Comparison of ENCODE assay signal across 24 cellular contexts in genomic region chr20:57960803-57961575, GRCh38.
"Had no signal": no experiment of that assay in that cellular context is flagged by ENCODE, and none has a peak within 500 bp of the region (broad histone marks: within the 10 kb centered on the region; RNA-seq: fewer than 3 reads in every experiment).

No MANE protein-coding gene starts in this region.

- H3K9me3 Mint-ChIP-seq: activated B cell treated with CpG ODN at 0.5 μM for 24 hours; activated naive CD4-positive, alpha-beta T cell treated with anti-CD3 and anti-CD28 coated beads, Interleukin-2, amount 50 U/mL, for 24 hours; memory B cell; naive thymus-derived CD4-positive, alpha-beta T cell had no signal

- H3K4me1 Mint-ChIP-seq: activated B cell treated with CpG ODN at 0.5 μM for 24 hours; activated naive CD4-positive, alpha-beta T cell treated with anti-CD3 and anti-CD28 coated beads, Interleukin-2, amount 50 U/mL, for 24 hours; memory B cell; naive thymus-derived CD4-positive, alpha-beta T cell had no signal

- H3K27ac Mint-ChIP-seq: activated B cell treated with CpG ODN at 0.5 μM for 24 hours; activated CD8-positive, alpha-beta T cell treated with anti-CD3 and anti-CD28 coated beads, Interleukin-2, amount 10 ng/mL, durations not matched to agents 7 days and 5 days; activated naive CD4-positive, alpha-beta T cell treated with anti-CD3 and anti-CD28 coated beads, Interleukin-2, amount 50 U/mL, for 24 hours; memory B cell; naive thymus-derived CD4-positive, alpha-beta T cell; progenitor cell of endocrine pancreas had no signal

- H3K4me2 ChIP-seq: smooth muscle cell had no signal

- H3K4me1 ChIP-seq: adrenal gland, uterus had no signal

- H3K4me3 Mint-ChIP-seq: activated B cell treated with CpG ODN at 0.5 μM for 24 hours; activated CD8-positive, alpha-beta T cell treated with anti-CD3 and anti-CD28 coated beads, Interleukin-2, amount 10 ng/mL, durations not matched to agents 7 days and 5 days; activated naive CD4-positive, alpha-beta T cell treated with anti-CD3 and anti-CD28 coated beads, Interleukin-2, amount 50 U/mL, for 24 hours; memory B cell; naive thymus-derived CD4-positive, alpha-beta T cell had no signal

- H3K4me3 ChIP-seq: adrenal gland, gastrocnemius medialis, mucosa of descending colon, right lobe of liver, smooth muscle cell, tibial nerve, uterus had no signal

- H3K27ac ChIP-seq: adrenal gland, epithelial cell of prostate, gastrocnemius medialis, tibial nerve had no signal

- DNase-seq: activated B cell treated with CpG ODN at 0.5 μM for 24 hours; activated CD4-positive, alpha-beta T cell treated with anti-CD3 and anti-CD28 coated beads for 48 hours; activated CD8-positive, alpha-beta memory T cell treated with anti-CD3 and anti-CD28 coated beads, Interleukin-2, amount 50 U/mL, for 4 hours; activated CD8-positive, alpha-beta T cell treated with anti-CD3 and anti-CD28 coated beads, Interleukin-2, amount 10 ng/mL, durations not matched to agents 7 days and 5 days; activated effector memory CD4-positive, alpha-beta T cell treated with anti-CD3 and anti-CD28 coated beads, Interleukin-2, amount 50 U/mL, for 16 hours; activated T-cell treated with anti-CD3 and anti-CD28 coated beads, Interleukin-2, amount 50 U/mL, for 48 hours; adrenal gland; gastrocnemius medialis; hippocampal formation; mucosa of descending colon; naive thymus-derived CD4-positive, alpha-beta T cell; occipital lobe; right lobe of liver; stimulated activated CD4-positive, alpha-beta T cell treated with anti-CD3 and anti-CD28 coated beads, Interleukin-4, amount 100 ng/mL, for 4 hours; stimulated activated CD8-positive, alpha-beta memory T cell treated with anti-CD3 and anti-CD28 coated beads, Interleukin-4, amount 100 ng/mL, for 48 hours; stimulated activated naive CD4-positive, alpha-beta T cell treated with Interleukin-2 at 50 U/mL for 16 hours; uterus had no signal

- H3K27me3 ChIP-seq: adrenal gland, gastrocnemius medialis, right lobe of liver, tibial nerve, uterus had no signal

- H3K36me3 ChIP-seq: adrenal gland, gastrocnemius medialis, right lobe of liver, tibial nerve, uterus had no signal

- ATAC-seq: activated CD8-positive, alpha-beta T cell treated with anti-CD3 and anti-CD28 coated beads, Interleukin-2, amount 10 ng/mL, durations not matched to agents 7 days and 5 days; gastrocnemius medialis; left lobe of liver; mucosa of descending colon; naive thymus-derived CD4-positive, alpha-beta T cell; right lobe of liver had no signal

- H3K9me3 ChIP-seq: adrenal gland, gastrocnemius medialis, mucosa of descending colon, right lobe of liver, tibial nerve, uterus had no signal

- H3K36me3 Mint-ChIP-seq: activated naive CD4-positive, alpha-beta T cell treated with anti-CD3 and anti-CD28 coated beads, Interleukin-2, amount 50 U/mL, for 24 hours; memory B cell; naive thymus-derived CD4-positive, alpha-beta T cell had no signal

- H3K27me3 Mint-ChIP-seq: activated naive CD4-positive, alpha-beta T cell treated with anti-CD3 and anti-CD28 coated beads, Interleukin-2, amount 50 U/mL, for 24 hours had no signal
